ENCODE assay signal across 14 cellular contexts in the genomic region with DNA sequence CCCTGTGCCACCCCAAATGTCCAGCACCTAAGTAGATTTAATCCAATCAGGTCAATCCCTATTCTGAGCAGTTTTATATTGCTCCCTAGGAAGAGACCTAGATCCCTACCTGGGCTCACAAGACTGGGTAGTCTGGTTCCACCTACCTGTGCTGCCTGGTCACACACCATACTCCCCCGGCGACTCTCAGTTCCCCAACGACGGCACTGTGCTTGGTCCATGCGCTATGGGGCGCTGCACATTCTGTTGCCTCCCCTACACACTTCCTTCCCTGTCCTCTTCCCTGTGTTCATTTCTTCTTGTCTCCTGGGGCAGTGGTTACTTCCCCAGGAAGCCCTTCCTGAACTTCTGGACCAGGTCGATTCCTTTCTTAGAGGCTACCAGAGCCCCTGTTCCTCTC.
DNase-seq lines count a peak whose midpoint lies in the region; ATAC-seq, FAIRE-seq and TF ChIP-seq lines count a peak whose summit lies in the region.
"Had no signal": no experiment of that assay in that cellular context is flagged by ENCODE, and none has a peak within 500 bp of the region (broad histone marks: within the 10 kb centered on the region; RNA-seq: fewer than 3 reads in every experiment).

No MANE protein-coding gene starts in this region.

- no peaks in the 10 kb centered on the region for H3K36me3 ChIP-seq in bronchial epithelial cell (ENCODE audit: control insufficient read depth, insufficient read depth, low read length)
- no peaks in the 10 kb centered on the region for H3K36me3 ChIP-seq in sigmoid colon

- H3K27ac ChIP-seq in sigmoid colon, result no peak overlapping the region

- peak; percentile 71 for TF ChIP-seq CTCF in GM12874 (IDR thresholded peaks at IDR 0.05; ENCODE audit: insufficient read depth, low read depth, low read length)
- no peak for TF ChIP-seq CTCF in bronchial epithelial cell (IDR thresholded peaks at IDR 0.05; ENCODE audit: insufficient read depth, low read length, severe bottlenecking)
- TF ChIP-seq CTCF in sigmoid colon (IDR thresholded peaks at IDR 0.05), result no peak

- H3K27me3 ChIP-seq in bronchial epithelial cell (ENCODE audit: control insufficient read depth, insufficient read depth, low read length) (no peaks in the 10 kb centered on the region), sigmoid colon (no peaks in the 10 kb centered on the region)

- DNase-seq in bronchial epithelial cell (ENCODE audit: low read depth) (no peak), NOMO-1 treated with dmso at 0.1 percent for 144 hours (lab: John Stamatoyannopoulos, UW; ENCODE audit: unreplicated experiment) (no peak), sigmoid colon (no peak), NCI-H82 (lab: John Stamatoyannopoulos, UW) (no peak)
- DNase-seq in activated CD8-positive, alpha-beta memory T cell treated with anti-CD3 and anti-CD28 coated beads, Interleukin-2, amount 50 U/mL, for 4 hours, result no peak
- DNase-seq: activated naive CD4-positive, alpha-beta T cell treated with anti-CD3 and anti-CD28 coated beads for 36 hours; DMS53; effector CD4-positive, alpha-beta T cell; left ventricle myocardium superior; NCI-H1436 treated with DMSO at 0.1 percent for 48 hours; NCI-H526 had no signal

- peak; percentile 36 for FAIRE-seq in bronchial epithelial cell (lab: Jason Lieb, UNC)

- intact Hi-C loops in sigmoid colon (cut with DNase I), result loop anchor here (5.0 kb wide), 1 partner anchor 477 kb away; a partner anchor contains a TSS

- no peaks in the 10 kb centered on the region for H3K4me1 ChIP-seq in sigmoid colon

- H3K9me3 ChIP-seq in sigmoid colon, result no peaks in the 10 kb centered on the region

- H3K4me3 ChIP-seq in bronchial epithelial cell (ENCODE audit: low read depth, low read length), result no peak overlapping the region
- H3K4me3 ChIP-seq in sigmoid colon, result no peak overlapping the region

- no peak for TF ChIP-seq POLR2A in sigmoid colon (IDR thresholded peaks at IDR 0.05)

- 76 to 88% methylated on average over 7 of the region's 7 CpGs for WGBS in sigmoid colon, 2 donors

- peak; percentile 49 for ATAC-seq in GM19455 (IDR thresholded peaks at IDR 0.05; ENCODE audit: unreplicated experiment)
- peak; percentile 80 for ATAC-seq in HG02884 (IDR thresholded peaks at IDR 0.05; ENCODE audit: unreplicated experiment)

- TF ChIP-seq EP300 in sigmoid colon (IDR thresholded peaks at IDR 0.05), result no peak
